14 cellular contexts compared by ENCODE assay signal in genomic region chr1:8003431-8004112, GRCh38. TPM values are rescaled to one million over a fixed set of nuclear protein-coding genes. Genes with fewer than 3 reads are reported as not detected.
DNase-seq lines count a peak whose midpoint lies in the region; ATAC-seq, FAIRE-seq and TF ChIP-seq lines count a peak whose summit lies in the region.
"Had no signal": no experiment of that assay in that cellular context is flagged by ENCODE, and none has a peak within 500 bp of the region (broad histone marks: within the 10 kb centered on the region; RNA-seq: fewer than 3 reads in every experiment).

No MANE protein-coding gene starts in this region.

- H2BK120ac ChIP-seq in H1 (replicated peaks; ENCODE audit: low read depth, low read length), result peak overlapping the region; percentile 1

- TF ChIP-seq RAD21 in H1 (IDR thresholded peaks at IDR 0.05 in 1 of 2, conservative IDR thresholded peaks at IDR 0.05 in 1 of 2; ENCODE audit: low read depth in 2 of 2, low read length in 2 of 2), result no peak

- no peak overlapping the region for H4K5ac ChIP-seq in H1 (ENCODE audit: insufficient read length, low read depth, low read length)

- H3K79me1 ChIP-seq in H1 (ENCODE audit: low read depth, low read length), result no peaks in the 10 kb centered on the region

- intact Hi-C loops in heart left ventricle (cut with DNase I), result no loop called here
- intact Hi-C loops in left cardiac atrium (cut with DNase I), result no loop called here
- intact Hi-C loops in mucosa of descending colon (cut with DNase I, micrococcal nuclease), result no loop called here
- intact Hi-C loops in upper lobe of right lung (cut with DNase I), result no loop called here

- no peaks in the 10 kb centered on the region for H4K20me1 ChIP-seq in H1 (replicated peaks in 1 of 2; ENCODE audit: control insufficient read depth in 1 of 2, insufficient read depth in 2 of 2, low read length in 2 of 2)

- H3K14ac ChIP-seq in H1 (ENCODE audit: insufficient read length), result no peak overlapping the region

- no peak for TF ChIP-seq EP300 in H1 (IDR thresholded peaks at IDR 0.05; ENCODE audit: borderline replicate concordance in 1 of 2, low read depth in 2 of 2, low read length in 2 of 2)

- H3K4me2 ChIP-seq in H1 (ENCODE audit: insufficient read depth in 1 of 2, low read depth in 2 of 2, low read length in 2 of 2), result peak overlapping the region in 1 of 2 experiments; percentile 47; a peak in 1 of 4 replicates

- no peak overlapping the region; the same call in 1 of the 2 replicates for H3K18ac ChIP-seq in H1 (ENCODE audit: extremely low read depth, low read length)

- no peak overlapping the region for H2BK15ac ChIP-seq in H1 (ENCODE audit: low read length)

- no peaks in the 10 kb centered on the region for H3K23me2 ChIP-seq in H1 (ENCODE audit: low read depth, low read length)

- DNase-seq in heart left ventricle, result no peak
- no peak for DNase-seq in left cardiac atrium
- no peak for DNase-seq in H1 (ENCODE audit: low read depth in 1 of 2, low spot score in 2 of 2)
- no peak for DNase-seq in mucosa of descending colon
- DNase-seq in upper lobe of right lung, result no peak
- DNase-seq in DMS 273 (lab: John Stamatoyannopoulos, UW; ENCODE audit: unreplicated experiment), result no peak
- DNase-seq in NCI-H526 treated with DMSO at 0.1 percent for 48 hours (lab: John Stamatoyannopoulos, UW), result no peak
- DNase-seq: activated naive CD4-positive, alpha-beta T cell treated with anti-CD3 and anti-CD28 coated beads, Interleukin-2, amount 50 U/mL, for 16 hours; DMS 273 treated with DMSO at 0.1 percent for 48 hours; Peyer's patch; stimulated activated naive CD8-positive, alpha-beta T cell treated with anti-CD3 and anti-CD28 coated beads, Interleukin-15, amount 100 ng/mL, for 72 hours; T1000 had no signal

- peak overlapping the region; percentile 20 for H4K91ac ChIP-seq in H1 (replicated peaks; ENCODE audit: insufficient read length, low read length)

- no peak overlapping the region for H3K23ac ChIP-seq in H1 (ENCODE audit: insufficient read length)

- ATAC-seq in heart left ventricle (no peak), left cardiac atrium (no peak), mucosa of descending colon (peak; percentile 69), upper lobe of right lung (no peak), GM19351 (IDR thresholded peaks at IDR 0.05; ENCODE audit: unreplicated experiment) (no peak)
- ATAC-seq: stimulated activated naive CD8-positive, alpha-beta T cell treated with anti-CD3 and anti-CD28 coated beads, Interleukin-15, amount 100 ng/mL, for 72 hours had no signal

- TF ChIP-seq POLR2A in heart left ventricle (IDR thresholded peaks at IDR 0.05) (no peak), H1 (IDR thresholded peaks at IDR 0.05; ENCODE audit: control extremely low read depth in 1 of 2, low read depth in 2 of 2, low read length in 2 of 2) (no peak)

- H2AK5ac ChIP-seq in H1 (ENCODE audit: low read depth, low read length), result peak overlapping the region; percentile 69; the same call in 1 of the 2 replicates

- H3K79me2 ChIP-seq in H1 (ENCODE audit: control insufficient read depth in 1 of 2, insufficient read depth in 2 of 2, low read length in 2 of 2), result no peaks in the 10 kb centered on the region

- peak overlapping the region; percentile 84 for H2BK12ac ChIP-seq in H1 (ENCODE audit: low read depth, low read length)

- TF ChIP-seq CTCF in heart left ventricle (IDR thresholded peaks at IDR 0.05), result no peak
- TF ChIP-seq CTCF in H1 (IDR thresholded peaks at IDR 0.05; ENCODE audit: control extremely low read depth in 1 of 3, insufficient read depth in 1 of 3, low read depth in 1 of 3, low read length in 3 of 3), result no peak
- no peak for TF ChIP-seq CTCF in mucosa of descending colon (IDR thresholded peaks at IDR 0.05)
- no peak for TF ChIP-seq CTCF in upper lobe of right lung (IDR thresholded peaks at IDR 0.05)

- H3K27ac ChIP-seq in heart left ventricle (peak overlapping the region in 10 of 12 donors; percentile 3 to 85 (median 66)), H1 (ENCODE audit: low read depth, low read length) (peak overlapping the region; percentile 61), upper lobe of right lung (peak overlapping the region; percentile 83)

- no peak overlapping the region for H3K4me3 ChIP-seq in heart left ventricle
- H3K4me3 ChIP-seq in H1 (ENCODE audit: extremely low read depth in 1 of 4, insufficient read depth in 2 of 4, low read depth in 3 of 4, low read length in 4 of 4), result no peak overlapping the region
- H3K4me3 ChIP-seq in mucosa of descending colon, result no peak overlapping the region
- H3K4me3 ChIP-seq in upper lobe of right lung, result no peak overlapping the region
- H3K4me3 ChIP-seq: Peyer's patch had no signal

- no peak overlapping the region for H2BK20ac ChIP-seq in H1 (ENCODE audit: low read length)

- 91 to 92% (median 92%) methylated on average over 6 of the region's 6 CpGs for WGBS in heart left ventricle, 4 donors
- WGBS in H1 (ENCODE audit: extremely low coverage in 1 of 2, insufficient coverage in 1 of 2, insufficient read length in 1 of 2, insufficient replicate concordance in 2 of 2, low coverage in 1 of 2, low lambda C conversion rate in 2 of 2, missing lambda C conversion rate in 1 of 2), 2 experiments, result 94% methylated on average over 6 of the region's 6 CpGs; no CpG with 5 or more reads in 1 of the 2 experiments

- no peak overlapping the region for H3K4ac ChIP-seq in H1 (replicated peaks; ENCODE audit: insufficient read length, low read depth, low read length)

- POLR2A ChIA-PET in H1 (lab: Charles Lee; ENCODE audit: partially characterized antibody), result interaction anchor here (0.8 kb wide), 1 partner anchor 18 kb away, joined by 3 read pairs; no protein-coding TSS in a partner anchor

- CTCF ChIA-PET in H1 (lab: Charles Lee; ENCODE audit: partially characterized antibody), result interaction anchor here (1.3 to 3.3 kb wide), 3 partner anchors 12 to 312 kb away, joined by 4 to 23 read pairs (median 16); no protein-coding TSS in a partner anchor

- H4K8ac ChIP-seq in H1 (ENCODE audit: extremely low read depth, insufficient read depth, low read length), result no peak overlapping the region; the same call in 1 of the 2 replicates

- H3K9me3 ChIP-seq in heart left ventricle, result no peaks in the 10 kb centered on the region
- no peaks in the 10 kb centered on the region for H3K9me3 ChIP-seq in H1 (ENCODE audit: insufficient read depth in 2 of 2, low read depth in 1 of 2, low read length in 1 of 2)
- no peaks in the 10 kb centered on the region for H3K9me3 ChIP-seq in mucosa of descending colon
- no peaks in the 10 kb centered on the region for H3K9me3 ChIP-seq in upper lobe of right lung
- H3K9me3 ChIP-seq: Peyer's patch had no signal

- no peak overlapping the region for H3K56ac ChIP-seq in H1 (replicated peaks; ENCODE audit: insufficient read length, low read depth, low read length)

- peak overlapping the region; percentile 37; the same call in 1 of the 2 replicates for H2BK5ac ChIP-seq in H1 (ENCODE audit: low read depth, low read length)

- H3K4me1 ChIP-seq in heart left ventricle, result peaks cover 5 to 27% (median 20%) of the 10 kb centered on the region in 12 donors
- peaks cover 4 to 19% (median 12%) of the 10 kb centered on the region in 4 experiments for H3K4me1 ChIP-seq in H1 (replicated peaks in 1 of 4; ENCODE audit: control insufficient read depth in 3 of 4, insufficient read depth in 4 of 4, low read length in 3 of 4)
- no peaks in the 10 kb centered on the region for H3K4me1 ChIP-seq in mucosa of descending colon (ENCODE audit: low read depth)
- H3K4me1 ChIP-seq in upper lobe of right lung, result peaks cover 40% of the 10 kb centered on the region

- no peak for FAIRE-seq in H1 (lab: Jason Lieb, UNC)
- FAIRE-seq: A204.1 had no signal

- H3K27me3 ChIP-seq in heart left ventricle (no peaks in the 10 kb centered on the region), H1 (replicated peaks in 1 of 4; ENCODE audit: control insufficient read depth in 3 of 4, extremely low read depth in 1 of 4, insufficient read depth in 3 of 4, low read length in 3 of 4) (no peaks in the 10 kb centered on the region), upper lobe of right lung (no peaks in the 10 kb centered on the region)
- H3K27me3 ChIP-seq: Peyer's patch had no signal

- no peak overlapping the region for H3K9ac ChIP-seq in H1 (replicated peaks in 1 of 4; ENCODE audit: extremely low read depth in 1 of 4, low read depth in 3 of 4, low read length in 3 of 4)

- no peak overlapping the region for H2AFZ ChIP-seq in H1 (ENCODE audit: low read length)

- H3K36me3 ChIP-seq in heart left ventricle, result no peaks in the 10 kb centered on the region
- H3K36me3 ChIP-seq in H1 (ENCODE audit: control insufficient read depth in 2 of 4, insufficient read depth in 4 of 4, low read length in 3 of 4), result no peaks in the 10 kb centered on the region; a peak in 1 of 8 replicates
- no peaks in the 10 kb centered on the region for H3K36me3 ChIP-seq in mucosa of descending colon (ENCODE audit: low read depth)
- no peaks in the 10 kb centered on the region for H3K36me3 ChIP-seq in upper lobe of right lung
- H3K36me3 ChIP-seq: Peyer's patch had no signal

RNA-seq across cellular contexts. Expression of gene ERRFI1, which starts 22.5 kb away (rescaled TPM):
- 10 to 100 TPM in 5 of 9 donors, 1 to 10 TPM in 4; 6.2 to 16.1 (median 12.0) TPM for total RNA-seq in heart left ventricle
- polyA plus RNA-seq in heart left ventricle, result 10 to 100 TPM in 1 of 2 donors, 1 to 10 TPM in 1; 3.8 to 26.0 TPM
- total RNA-seq in left cardiac atrium, result 10 to 100 TPM; 17.0 to 19.0 TPM
- total RNA-seq in H1 (2021; fragmentation: NEBNext Ultra II Directional; extraction: Animal tissue kit (Norgen Biotek cat#: 25700)), result 46.1 TPM in 2 replicates
- polyA plus RNA-seq in H1 (2011; rRNA removed), result 18.2 and 23.4 TPM in 2 replicates
- polyA plus RNA-seq in H1 (2011; cell fraction: cytosol; rRNA removed), result 20.6 TPM
- polyA plus RNA-seq in H1 (2011; cell fraction: nucleus; rRNA removed), result 12.9 TPM
- 18.2 to 29.2 TPM (median 23.7 TPM) in 4 replicates for polyA plus RNA-seq in H1 (2012, experiment 1 of 2)
- 6.5 TPM for polyA plus RNA-seq in H1 (2012, experiment 2 of 2)
- polyA plus RNA-seq in H1 (2013, experiment 1 of 2), result 43.2 TPM
- 43.3 TPM for polyA plus RNA-seq in H1 (2013, experiment 2 of 2)
- polyA minus RNA-seq in H1 (2011; rRNA and poly(A)+ RNA removed), result 17.3 and 18.7 TPM in 2 replicates
- 9.9 TPM for polyA minus RNA-seq in H1 (2011; cell fraction: cytosol; rRNA and poly(A)+ RNA removed)
- 16.3 TPM for polyA minus RNA-seq in H1 (2011; cell fraction: nucleus; rRNA and poly(A)+ RNA removed)
- 10 to 100 TPM; 48.5 to 84.0 (median 50.2) TPM for total RNA-seq in mucosa of descending colon
- 92.8 TPM for total RNA-seq in upper lobe of right lung

RNA-seq across cellular contexts. Expression of gene PARK7, which starts 42.1 kb away (rescaled TPM):
- total RNA-seq in heart left ventricle, result 100 to 1,000 TPM; 275 to 406 (median 345) TPM
- 100 to 1,000 TPM; 342 to 550 TPM for polyA plus RNA-seq in heart left ventricle
- total RNA-seq in left cardiac atrium, result 100 to 1,000 TPM; 284 to 328 TPM
- 377 and 383 TPM in 2 replicates for total RNA-seq in H1 (2021; fragmentation: NEBNext Ultra II Directional; extraction: Animal tissue kit (Norgen Biotek cat#: 25700))
- polyA plus RNA-seq in H1 (2011; rRNA removed), result 146 and 206 TPM in 2 replicates
- polyA plus RNA-seq in H1 (2011; cell fraction: cytosol; rRNA removed), result 309 TPM
- 64.1 TPM for polyA plus RNA-seq in H1 (2011; cell fraction: nucleus; rRNA removed)
- 445 to 532 TPM (median 477 TPM) in 4 replicates for polyA plus RNA-seq in H1 (2012, experiment 1 of 2)
- polyA plus RNA-seq in H1 (2012, experiment 2 of 2), result 132 TPM
- 265 TPM for polyA plus RNA-seq in H1 (2013, experiment 1 of 2)
- 265 TPM for polyA plus RNA-seq in H1 (2013, experiment 2 of 2)
- 67.8 and 86.5 TPM in 2 replicates for polyA minus RNA-seq in H1 (2011; rRNA and poly(A)+ RNA removed)
- 67.4 TPM for polyA minus RNA-seq in H1 (2011; cell fraction: cytosol; rRNA and poly(A)+ RNA removed)
- polyA minus RNA-seq in H1 (2011; cell fraction: nucleus; rRNA and poly(A)+ RNA removed), result 45.1 TPM
- total RNA-seq in mucosa of descending colon, result 100 to 1,000 TPM; 135 to 200 (median 186) TPM
- 184 TPM for total RNA-seq in upper lobe of right lung
